In the genomic region with DNA sequence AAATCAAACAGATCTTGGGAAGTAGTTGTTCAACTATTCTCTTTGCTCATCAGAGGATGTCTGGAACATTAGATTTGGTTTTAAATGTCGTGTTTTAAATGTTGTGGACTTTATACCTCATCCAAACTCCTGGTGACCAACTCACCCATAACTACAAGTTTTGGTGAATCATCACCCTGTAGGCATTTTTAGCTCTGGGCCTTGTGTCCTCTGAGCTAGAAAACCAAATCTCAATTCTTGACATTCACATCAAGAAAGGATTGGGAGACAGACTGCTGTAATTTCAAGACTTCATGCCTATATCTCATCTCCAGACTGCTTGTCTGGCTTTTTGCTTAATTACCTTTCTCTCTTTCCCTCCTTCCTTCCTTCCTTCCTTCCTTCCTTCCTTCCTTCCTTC, we compare ENCODE assay signal across 31 cellular contexts.
"Had no signal": no experiment of that assay in that cellular context is flagged by ENCODE, and none has a peak within 500 bp of the region (broad histone marks: within the 10 kb centered on the region; RNA-seq: fewer than 3 reads in every experiment).

No MANE protein-coding gene starts in this region.

- H3K4me3 ChIP-seq: body of pancreas, breast epithelium had no signal

- DNase-seq: activated B cell treated with CpG ODN at 0.5 μM for 24 hours; activated CD4-positive, alpha-beta memory T cell treated with anti-CD3 and anti-CD28 coated beads for 36 hours; activated CD4-positive, alpha-beta T cell treated with anti-CD3 and anti-CD28 coated beads for 4 hours; activated CD4-positive, alpha-beta T cell treated with anti-CD3 and anti-CD28 coated beads, Interleukin-2, amount 10 ng/mL, durations not matched to agents 24 days and 14 days; activated CD4-positive, alpha-beta T cell treated with anti-CD3 and anti-CD28 coated beads, Interleukin-2, amount 50 U/mL, for 1 hour; activated CD4-positive, alpha-beta T cell treated with anti-CD3 and anti-CD28 coated beads, Interleukin-2, amount 50 U/mL, for 4 hours; activated CD4-positive, CD25-positive, alpha-beta regulatory T cell treated with anti-CD3 and anti-CD28 coated beads, Interleukin-2, amount 50 U/mL, for 72 hours; activated CD8-positive, alpha-beta memory T cell treated with anti-CD3 and anti-CD28 coated beads, Interleukin-2, amount 50 U/mL, for 4 hours; activated CD8-positive, alpha-beta T cell treated with anti-CD3 and anti-CD28 coated beads for 36 hours; activated effector memory CD4-positive, alpha-beta T cell treated with anti-CD3 and anti-CD28 coated beads, Interleukin-2, amount 50 U/mL, for 16 hours; activated gamma-delta T cell treated with Interleukin-2 at 50 U/mL for 16 hours; activated naive CD4-positive, alpha-beta T cell; activated naive CD4-positive, alpha-beta T cell treated with anti-CD3 and anti-CD28 coated beads for 36 hours; activated naive CD4-positive, alpha-beta T cell treated with anti-CD3 and anti-CD28 coated beads, Interleukin-2, amount 50 U/mL, for 16 hours; activated naive CD8-positive, alpha-beta T cell treated with anti-CD3 and anti-CD28 coated beads for 36 hours; activated T-cell treated with anti-CD3 and anti-CD28 coated beads for 4 hours; activated T-cell treated with anti-CD3 and anti-CD28 coated beads, Interleukin-2, amount 50 U/mL, for 1 hour; activated T-cell treated with anti-CD3 and anti-CD28 coated beads, Interleukin-2, amount 50 U/mL, for 4 hours; activated T-cell treated with anti-CD3 and anti-CD28 coated beads, Interleukin-2, amount 50 U/mL, for 72 hours; amygdala; anterior cingulate cortex; body of pancreas; brain microvascular endothelial cell; central memory CD4-positive, alpha-beta T cell; T-helper 1 cell; T-helper 2 cell; T-helper 9 cell had no signal

- ATAC-seq: activated CD8-positive, alpha-beta T cell treated with anti-CD3 and anti-CD28 coated beads for 36 hours; activated naive CD4-positive, alpha-beta T cell treated with anti-CD3 and anti-CD28 coated beads, Interleukin-2, amount 50 U/mL, for 72 hours; activated T-cell treated with anti-CD3 and anti-CD28 coated beads, Interleukin-2, amount 50 U/mL, for 4 hours; activated T-cell treated with anti-CD3 and anti-CD28 coated beads, Interleukin-2, amount 50 U/mL, for 72 hours; activated T-helper 17 cell treated with anti-CD3 and anti-CD28 coated beads, Interleukin-2, amount 50 U/mL, for 72 hours; body of pancreas had no signal

- H3K27me3 ChIP-seq: body of pancreas, brain microvascular endothelial cell, breast epithelium had no signal

- H3K27ac ChIP-seq: body of pancreas, brain microvascular endothelial cell, breast epithelium, VCaP had no signal

- H3K9me3 ChIP-seq: body of pancreas, breast epithelium had no signal

- H3K36me3 ChIP-seq: brain microvascular endothelial cell, breast epithelium had no signal

- H3K4me1 ChIP-seq: body of pancreas, breast epithelium had no signal
